ENCODE assay signal across 8 cellular contexts in genomic region chr10:68156373-68157185, GRCh38. TPM values are rescaled to one million over a fixed set of nuclear protein-coding genes. Genes with fewer than 3 reads are reported as not detected.
DNase-seq lines count a peak whose midpoint lies in the region; ATAC-seq and TF ChIP-seq lines count a peak whose summit lies in the region.

No MANE protein-coding gene starts in this region.

- no peaks in the 10 kb centered on the region for H3K9me3 Mint-ChIP-seq in activated CD4-positive, alpha-beta T cell treated with anti-CD3 and anti-CD28 coated beads, Interleukin-2, amount 10 ng/mL, durations not matched to agents 24 days and 14 days
- no peaks in the 10 kb centered on the region for H3K9me3 Mint-ChIP-seq in effector memory CD8-positive, alpha-beta T cell

- H3K4me3 ChIP-seq in AG04449 (ENCODE audit: low read depth, low read length): no peak overlapping the region

- POLR2A ChIA-PET in AG04449 (lab: Yijun Ruan, JAX): interaction anchor here (0.5 to 1.6 kb wide), 3 partner anchors 62 to 344 kb away, joined by 4 to 5 read pairs (median 4); no protein-coding TSS in a partner anchor

- CTCF ChIA-PET in AG04449 (lab: Yijun Ruan, JAX): interaction anchor here (0.6 to 10.9 kb wide), 51 partner anchors 10 to 302 kb away, joined by 3 to 347 read pairs (median 5); partner anchors contain the start of genes HERC4 and MYPN

- ATAC-seq in GM18498 (IDR thresholded peaks at IDR 0.05; ENCODE audit: unreplicated experiment): peak; percentile 50
- peak; percentile 59 for ATAC-seq in effector memory CD8-positive, alpha-beta T cell (replicated peaks)
- no peak for ATAC-seq in HG02763 (IDR thresholded peaks at IDR 0.05; ENCODE audit: unreplicated experiment)

- TF ChIP-seq CTCF in AG04449 (IDR thresholded peaks at IDR 0.05; ENCODE audit: insufficient read depth, low read length, missing control alignments): peak; percentile 60

- no peak overlapping the region for H3K27ac Mint-ChIP-seq in activated CD4-positive, alpha-beta T cell treated with anti-CD3 and anti-CD28 coated beads, Interleukin-2, amount 10 ng/mL, durations not matched to agents 24 days and 14 days
- no peak overlapping the region for H3K27ac Mint-ChIP-seq in effector memory CD8-positive, alpha-beta T cell

- DNase-seq in AG04449 (ENCODE audit: low read depth, low spot score): no peak
- DNase-seq in NCI-H1694 treated with DMSO at 0.1 percent for 48 hours (lab: John Stamatoyannopoulos, UW): peak; percentile 51
- DNase-seq in activated CD4-positive, alpha-beta T cell treated with anti-CD3 and anti-CD28 coated beads, Interleukin-2, amount 10 ng/mL, durations not matched to agents 24 days and 14 days: peak; percentile 88
- DNase-seq in effector memory CD8-positive, alpha-beta T cell: peak; percentile 50 to 59 (median 52)
- peak; percentile 85 for DNase-seq in myocyte (ENCODE audit: low read depth)
- DNase-seq in stimulated activated naive CD4-positive, alpha-beta T cell (lab: John Stamatoyannopoulos, UW): peak; percentile 5 to 67 (median 29)

- no peaks in the 10 kb centered on the region for H3K36me3 Mint-ChIP-seq in activated CD4-positive, alpha-beta T cell treated with anti-CD3 and anti-CD28 coated beads, Interleukin-2, amount 10 ng/mL, durations not matched to agents 24 days and 14 days (ENCODE audit: low read depth)
- H3K36me3 Mint-ChIP-seq in effector memory CD8-positive, alpha-beta T cell (ENCODE audit: insufficient read depth): no peaks in the 10 kb centered on the region

- H3K4me3 Mint-ChIP-seq in activated CD4-positive, alpha-beta T cell treated with anti-CD3 and anti-CD28 coated beads, Interleukin-2, amount 10 ng/mL, durations not matched to agents 24 days and 14 days: no peak overlapping the region
- no peak overlapping the region for H3K4me3 Mint-ChIP-seq in effector memory CD8-positive, alpha-beta T cell

- intact Hi-C loops in activated CD4-positive, alpha-beta T cell treated with anti-CD3 and anti-CD28 coated beads, Interleukin-2, amount 10 ng/mL, durations not matched to agents 24 days and 14 days (cut with micrococcal nuclease): loop anchor here (1.0 to 10.0 kb wide), 4 partner anchors 74 to 462 kb away; partner anchors contain the start of gene CTNNA3

- H3K4me1 Mint-ChIP-seq in activated CD4-positive, alpha-beta T cell treated with anti-CD3 and anti-CD28 coated beads, Interleukin-2, amount 10 ng/mL, durations not matched to agents 24 days and 14 days: peaks cover 3% of the 10 kb centered on the region
- no peaks in the 10 kb centered on the region for H3K4me1 Mint-ChIP-seq in effector memory CD8-positive, alpha-beta T cell (ENCODE audit: low read depth in 2 of 2)

- H3K27me3 Mint-ChIP-seq in activated CD4-positive, alpha-beta T cell treated with anti-CD3 and anti-CD28 coated beads, Interleukin-2, amount 10 ng/mL, durations not matched to agents 24 days and 14 days: no peaks in the 10 kb centered on the region
- H3K27me3 Mint-ChIP-seq in effector memory CD8-positive, alpha-beta T cell: peaks cover 5 to 8% of the 10 kb centered on the region in 2 donors

RNA-seq across cellular contexts. Expression of gene MYPN, which starts 47.3 kb away (rescaled TPM):
- not detected in 2 replicates for total RNA-seq in activated CD4-positive, alpha-beta T cell treated with anti-CD3 and anti-CD28 coated beads, Interleukin-2, amount 10 ng/mL, durations not matched to agents 24 days and 14 days
- total RNA-seq in myocyte: 119 and 131 TPM in 2 replicates
- polyA plus RNA-seq in myocyte (2012): 15.6 TPM

Comparison
In these comparisons a context has a peak if more than half of its experiments do, and no peak if none do; other contexts are left out.
1. RNA of gene MYPN, which starts 47.3 kb away (total RNA-seq): 119 to 131 TPM in myocyte; not detected in activated CD4-positive, alpha-beta T cell treated with anti-CD3 and anti-CD28 coated beads, Interleukin-2, amount 10 ng/mL, durations not matched to agents 24 days and 14 days; every median in the first group is over 100 times any median in the second.